33 cellular contexts compared by ENCODE assay signal in genomic region chr4:117412661-117413060, GRCh38.
"Had no signal": no experiment of that assay in that cellular context is flagged by ENCODE, and none has a peak within 500 bp of the region (broad histone marks: within the 10 kb centered on the region; RNA-seq: fewer than 3 reads in every experiment).

No MANE protein-coding gene starts in this region.

- H3K27ac ChIP-seq: adrenal gland, body of pancreas, brain microvascular endothelial cell, breast epithelium, VCaP had no signal

- H3K27me3 ChIP-seq: adrenal gland, body of pancreas, brain microvascular endothelial cell, breast epithelium had no signal

- H3K36me3 ChIP-seq: adrenal gland, brain microvascular endothelial cell, breast epithelium had no signal

- FAIRE-seq: astrocyte had no signal

- DNase-seq: activated B cell treated with CpG ODN at 0.5 μM for 24 hours; activated CD4-positive, alpha-beta memory T cell treated with anti-CD3 and anti-CD28 coated beads for 36 hours; activated CD4-positive, alpha-beta T cell treated with anti-CD3 and anti-CD28 coated beads for 4 hours; activated CD4-positive, alpha-beta T cell treated with anti-CD3 and anti-CD28 coated beads, Interleukin-2, amount 10 ng/mL, durations not matched to agents 24 days and 14 days; activated CD4-positive, alpha-beta T cell treated with anti-CD3 and anti-CD28 coated beads, Interleukin-2, amount 50 U/mL, for 1 hour; activated CD4-positive, alpha-beta T cell treated with anti-CD3 and anti-CD28 coated beads, Interleukin-2, amount 50 U/mL, for 4 hours; activated CD4-positive, CD25-positive, alpha-beta regulatory T cell treated with anti-CD3 and anti-CD28 coated beads, Interleukin-2, amount 50 U/mL, for 72 hours; activated CD8-positive, alpha-beta memory T cell treated with anti-CD3 and anti-CD28 coated beads, Interleukin-2, amount 50 U/mL, for 4 hours; activated CD8-positive, alpha-beta T cell treated with anti-CD3 and anti-CD28 coated beads for 36 hours; activated effector memory CD4-positive, alpha-beta T cell treated with anti-CD3 and anti-CD28 coated beads, Interleukin-2, amount 50 U/mL, for 16 hours; activated gamma-delta T cell treated with Interleukin-2 at 50 U/mL for 16 hours; activated naive CD4-positive, alpha-beta T cell; activated naive CD4-positive, alpha-beta T cell treated with anti-CD3 and anti-CD28 coated beads for 36 hours; activated naive CD4-positive, alpha-beta T cell treated with anti-CD3 and anti-CD28 coated beads, Interleukin-2, amount 50 U/mL, for 16 hours; activated naive CD8-positive, alpha-beta T cell treated with anti-CD3 and anti-CD28 coated beads for 36 hours; activated T-cell treated with anti-CD3 and anti-CD28 coated beads for 4 hours; activated T-cell treated with anti-CD3 and anti-CD28 coated beads, Interleukin-2, amount 50 U/mL, for 1 hour; activated T-cell treated with anti-CD3 and anti-CD28 coated beads, Interleukin-2, amount 50 U/mL, for 4 hours; activated T-cell treated with anti-CD3 and anti-CD28 coated beads, Interleukin-2, amount 50 U/mL, for 72 hours; adrenal gland; amniotic stem cell; aorta; body of pancreas; brain microvascular endothelial cell; central memory CD4-positive, alpha-beta T cell; T-helper 1 cell; T-helper 2 cell; T-helper 9 cell had no signal

- H3K9me3 ChIP-seq: adrenal gland, body of pancreas, breast epithelium had no signal

- H3K4me3 ChIP-seq: adrenal gland, body of pancreas, breast epithelium had no signal

- ATAC-seq: activated CD8-positive, alpha-beta T cell treated with anti-CD3 and anti-CD28 coated beads for 36 hours; activated naive CD4-positive, alpha-beta T cell treated with anti-CD3 and anti-CD28 coated beads, Interleukin-2, amount 50 U/mL, for 72 hours; activated T-cell treated with anti-CD3 and anti-CD28 coated beads, Interleukin-2, amount 50 U/mL, for 4 hours; activated T-cell treated with anti-CD3 and anti-CD28 coated beads, Interleukin-2, amount 50 U/mL, for 72 hours; activated T-helper 17 cell treated with anti-CD3 and anti-CD28 coated beads, Interleukin-2, amount 50 U/mL, for 72 hours; body of pancreas had no signal

- H3K4me1 ChIP-seq: adrenal gland, body of pancreas, breast epithelium had no signal
